Comparison of ENCODE assay signal across 22 cellular contexts in the genomic region with DNA sequence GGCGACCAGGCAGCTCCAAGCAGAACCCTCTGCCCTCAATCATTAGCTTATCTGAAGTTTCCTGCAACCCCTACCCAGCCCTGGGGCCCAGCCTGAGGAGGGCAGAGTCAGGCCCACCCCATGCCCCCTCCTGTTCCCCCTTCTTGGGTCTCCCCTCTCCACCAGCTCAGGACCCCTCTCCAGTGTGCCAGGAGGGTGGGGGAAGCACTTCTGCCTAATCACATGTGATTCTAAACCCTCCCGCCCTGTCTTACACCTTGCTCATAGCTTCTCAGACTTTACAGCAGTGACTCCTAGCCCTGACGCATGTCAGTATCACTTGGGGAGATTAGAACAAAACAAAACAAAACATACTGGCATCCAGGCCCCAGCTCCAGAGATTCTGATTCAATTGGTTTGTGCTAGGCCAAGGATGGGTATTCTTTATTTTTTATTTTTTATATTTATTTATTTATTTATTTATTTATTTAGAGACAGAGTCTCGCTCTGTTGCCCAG. TPM values are rescaled to one million over a fixed set of nuclear protein-coding genes. Genes with fewer than 3 reads are reported as not detected.
DNase-seq lines count a peak whose midpoint lies in the region; ATAC-seq and TF ChIP-seq lines count a peak whose summit lies in the region.
"Had no signal": no experiment of that assay in that cellular context is flagged by ENCODE, and none has a peak within 500 bp of the region (broad histone marks: within the 10 kb centered on the region; RNA-seq: fewer than 3 reads in every experiment).

No MANE protein-coding gene starts in this region.

- H3K79me1 ChIP-seq in IMR-90 (ENCODE audit: low read depth in 1 of 2, low read length in 2 of 2) = 0 out of 4 replicates have a peak, but pooled peaks cover 0 to 3% of the 10 kb centered on the region in 2 experiments

- no peaks in the 10 kb centered on the region for H4K20me1 ChIP-seq in IMR-90 (ENCODE audit: insufficient read depth, low read length)

- peak overlapping the region; percentile 44; the same call in 1 of the 3 replicates for H2BK15ac ChIP-seq in IMR-90 (ENCODE audit: low read depth, low read length)

- H3K27ac ChIP-seq in IMR-90 (ENCODE audit: insufficient read depth, low read length) = no peak overlapping the region
- no peak overlapping the region for H3K27ac ChIP-seq in psoas muscle
- H3K27ac ChIP-seq: upper lobe of right lung, WERI-Rb-1 had no signal

- TF ChIP-seq RAD21 in IMR-90 (IDR thresholded peaks at IDR 0.05; ENCODE audit: low read length) = no peak

- no peak overlapping the region for H2AFZ ChIP-seq in IMR-90 (replicated peaks; ENCODE audit: low read length, poor library complexity)

- TF ChIP-seq CTCF in IMR-90 (conservative IDR thresholded peaks at IDR 0.05; ENCODE audit: low read depth, low read length) = no peak
- TF ChIP-seq CTCF in epithelial cell of esophagus (IDR thresholded peaks at IDR 0.05; ENCODE audit: insufficient read depth, low read depth, low read length, missing control alignments) = no peak
- no peak for TF ChIP-seq CTCF in psoas muscle (IDR thresholded peaks at IDR 0.05)

- H3K4me2 ChIP-seq in IMR-90 (ENCODE audit: low read depth, low read length) = no peak overlapping the region

- no peak overlapping the region for H3K23ac ChIP-seq in IMR-90 (ENCODE audit: low read depth, low read length)

- H3K27me3 ChIP-seq in IMR-90 (ENCODE audit: control insufficient read depth, insufficient read depth, low read length) (no peaks in the 10 kb centered on the region), psoas muscle (ENCODE audit: insufficient read depth in 3 of 3, low read length in 2 of 3) (no peaks in the 10 kb centered on the region)
- H3K27me3 ChIP-seq: BE2C, upper lobe of right lung had no signal

- in situ Hi-C loops in IMR-90 (cut with MboI; ENCODE audit: low sequenced_read_pairs) = no loop called here

- peak overlapping the region; percentile 58 for H3K18ac ChIP-seq in IMR-90 (ENCODE audit: low read depth, low read length)

- TF ChIP-seq POLR2A in IMR-90 (IDR thresholded peaks at IDR 0.05; ENCODE audit: low read depth, low read length) = no peak

- H3K14ac ChIP-seq in IMR-90 (replicated peaks; ENCODE audit: low read depth, low read length) = no peak overlapping the region; the same call in 1 of the 2 replicates

- peak overlapping the region; percentile 68 for H3K4ac ChIP-seq in IMR-90 (ENCODE audit: low read depth, low read length)

- peak overlapping the region; percentile 81 for H2AK5ac ChIP-seq in IMR-90 (ENCODE audit: low read depth, low read length)

- no peak overlapping the region for H4K91ac ChIP-seq in IMR-90 (ENCODE audit: insufficient read depth, low read depth, low read length)

- no peak overlapping the region for H3K9ac ChIP-seq in IMR-90 (ENCODE audit: low read depth, low read length)

- no peak overlapping the region for H3K4me3 ChIP-seq in IMR-90 (ENCODE audit: insufficient read depth, low read depth, low read length)
- H3K4me3 ChIP-seq in epithelial cell of esophagus (ENCODE audit: low read length) = no peak overlapping the region
- H3K4me3 ChIP-seq in psoas muscle = no peak overlapping the region
- H3K4me3 ChIP-seq: GM12878, upper lobe of right lung had no signal

- no TSS peak for BruUV-seq in IMR-90 (replicated peaks; lab: Mats Ljungman, UMichigan)

- intact Hi-C loops in IMR-90 (cut with micrococcal nuclease) (no loop called here), posterior vena cava (cut with DNase I) (no loop called here), psoas muscle (cut with DNase I) (no loop called here)

- H3K36me3 ChIP-seq in IMR-90 (ENCODE audit: control insufficient read depth, insufficient read depth, low read length) (no peaks in the 10 kb centered on the region), psoas muscle (ENCODE audit: insufficient read depth in 1 of 2, low read depth in 1 of 2) (no peaks in the 10 kb centered on the region)
- H3K36me3 ChIP-seq: BE2C, upper lobe of right lung, WERI-Rb-1 had no signal

- dilution Hi-C loops in IMR-90 (cut with HindIII; ENCODE audit: low sequenced_read_pairs, unreplicated experiment) = no loop called here

- H2BK20ac ChIP-seq in IMR-90 (ENCODE audit: low read depth, low read length) = peak overlapping the region; percentile 33

- H4K8ac ChIP-seq in IMR-90 (ENCODE audit: low read depth in 2 of 2, low read length in 2 of 2) = peak overlapping the region in 1 of 2 experiments; percentile 46; a peak in 1 of 4 replicates

- no peak for ATAC-seq in IMR-90 (ENCODE audit: low read depth)
- no peak for ATAC-seq in psoas muscle
- ATAC-seq in HG03139 (IDR thresholded peaks at IDR 0.05; ENCODE audit: unreplicated experiment) = no peak
- ATAC-seq: GM12878; left ventricle myocardium superior; naive thymus-derived CD4-positive, alpha-beta T cell; upper lobe of right lung had no signal

- 100% methylated on average over 1 of the region's 4 CpGs; no CpG with 5 or more reads in 1 of the 2 experiments for WGBS in IMR-90 (ENCODE audit: extremely low coverage in 2 of 2, insufficient read length in 1 of 2), 2 experiments
- 93 to 99% (median 97%) methylated on average over 4 of the region's 4 CpGs for WGBS in psoas muscle, 3 donors

- H3K4me1 ChIP-seq in IMR-90 (ENCODE audit: control insufficient read depth, insufficient read depth, low read length) (peaks cover 25% of the 10 kb centered on the region), psoas muscle (no peaks in the 10 kb centered on the region)
- H3K4me1 ChIP-seq: BE2C had no signal

- H3K56ac ChIP-seq in IMR-90 (ENCODE audit: extremely low read depth, insufficient read depth, low read length) = no peak overlapping the region

- H2BK120ac ChIP-seq in IMR-90 (ENCODE audit: low read depth, low read length) = peak overlapping the region; percentile 79

- peak overlapping the region; percentile 15 for H2BK5ac ChIP-seq in IMR-90 (ENCODE audit: low read depth, low read length, poor library complexity, severe bottlenecking)

- peak overlapping the region; percentile 30 for H4K5ac ChIP-seq in IMR-90 (ENCODE audit: low read depth, low read length)

- H2AK9ac ChIP-seq in IMR-90 (replicated peaks; ENCODE audit: low read depth, low read length, poor library complexity) = no peak overlapping the region

- DNase-seq in IMR-90 = no peak
- peak; percentile 48 for DNase-seq in amniotic epithelial cell (ENCODE audit: low read depth)
- DNase-seq in epithelial cell of esophagus (ENCODE audit: low read depth) = peak; percentile 66
- peak; percentile 54 for DNase-seq in posterior vena cava (ENCODE audit: low spot score)
- DNase-seq in NCI-H2029 (lab: John Stamatoyannopoulos, UW) = no peak
- DNase-seq in NCI-H748 treated with DMSO at 0.1 percent for 48 hours (lab: John Stamatoyannopoulos, UW) = no peak
- no peak for DNase-seq in psoas muscle
- DNase-seq: activated CD4-positive, alpha-beta T cell treated with anti-CD3 and anti-CD28 coated beads, Interleukin-2, amount 10 ng/mL, durations not matched to agents 24 days and 14 days; activated T-cell treated with anti-CD3 and anti-CD28 coated beads, Interleukin-2, amount 50 U/mL, for 24 hours; BE2C; CD8-positive, alpha-beta memory T cell; dermis blood vessel endothelial cell; DMS 273 treated with DMSO at 0.1 percent for 48 hours; KG1; left ventricle myocardium superior; naive thymus-derived CD4-positive, alpha-beta T cell; NCI-H146; SHP77 treated with DMSO at 0.1 percent for 48 hours; upper lobe of right lung; WERI-Rb-1 had no signal

- H3K9me3 ChIP-seq in IMR-90 (ENCODE audit: control insufficient read depth, insufficient read depth, low read length) (no peaks in the 10 kb centered on the region), psoas muscle (no peaks in the 10 kb centered on the region)
- H3K9me3 ChIP-seq: BE2C, upper lobe of right lung had no signal

- POLR2A ChIA-PET in IMR-90 (lab: Charles Lee; ENCODE audit: unreplicated experiment) = no interaction called here

- H3K9me1 ChIP-seq in IMR-90 (ENCODE audit: insufficient read depth, low read length) = peaks cover 19% of the 10 kb centered on the region

- CTCF ChIA-PET in IMR-90 (lab: Yijun Ruan, JAX) = interaction anchor here (0.6 to 1.2 kb wide), 3 partner anchors 116 to 1442 kb away, joined by 3 to 7 read pairs (median 4); no protein-coding TSS in a partner anchor

TF ChIP-seq in IMR-90, 13 proteins besides CTCF, POLR2A, EP300 and RAD21:
- no peak for TF ChIP-seq MAZ (IDR thresholded peaks at IDR 0.05; ENCODE audit: borderline replicate concordance, low read depth, low read length)
- TF ChIP-seq CHD1 (IDR thresholded peaks at IDR 0.05; ENCODE audit: low read depth, low read length) = no peak
- no peak for TF ChIP-seq MAFK (IDR thresholded peaks at IDR 0.05; ENCODE audit: low read depth, low read length)
- TF ChIP-seq BHLHE40 (IDR thresholded peaks at IDR 0.05; ENCODE audit: low read depth, low read length) = no peak
- TF ChIP-seq SMC3 (IDR thresholded peaks at IDR 0.05; ENCODE audit: low read depth, low read length) = no peak
- TF ChIP-seq, protein P1, sequence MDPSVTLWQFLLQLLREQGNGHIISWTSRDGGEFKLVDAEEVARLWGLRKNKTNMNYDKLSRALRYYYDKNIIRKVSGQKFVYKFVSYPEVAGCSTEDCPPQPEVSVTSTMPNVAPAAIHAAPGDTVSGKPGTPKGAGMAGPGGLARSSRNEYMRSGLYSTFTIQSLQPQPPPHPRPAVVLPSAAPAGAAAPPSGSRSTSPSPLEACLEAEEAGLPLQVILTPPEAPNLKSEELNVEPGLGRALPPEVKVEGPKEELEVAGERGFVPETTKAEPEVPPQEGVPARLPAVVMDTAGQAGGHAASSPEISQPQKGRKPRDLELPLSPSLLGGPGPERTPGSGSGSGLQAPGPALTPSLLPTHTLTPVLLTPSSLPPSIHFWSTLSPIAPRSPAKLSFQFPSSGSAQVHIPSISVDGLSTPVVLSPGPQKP (IDR thresholded peaks at IDR 0.05; ENCODE audit: borderline replicate concordance, low read depth, low read length) = no peak
- TF ChIP-seq, protein P2, sequence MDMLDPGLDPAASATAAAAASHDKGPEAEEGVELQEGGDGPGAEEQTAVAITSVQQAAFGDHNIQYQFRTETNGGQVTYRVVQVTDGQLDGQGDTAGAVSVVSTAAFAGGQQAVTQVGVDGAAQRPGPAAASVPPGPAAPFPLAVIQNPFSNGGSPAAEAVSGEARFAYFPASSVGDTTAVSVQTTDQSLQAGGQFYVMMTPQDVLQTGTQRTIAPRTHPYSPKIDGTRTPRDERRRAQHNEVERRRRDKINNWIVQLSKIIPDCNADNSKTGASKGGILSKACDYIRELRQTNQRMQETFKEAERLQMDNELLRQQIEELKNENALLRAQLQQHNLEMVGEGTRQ (IDR thresholded peaks at IDR 0.05; ENCODE audit: low read depth, low read length) = no peak
- no peak for TF ChIP-seq CEBPB (IDR thresholded peaks at IDR 0.05; ENCODE audit: low read depth, low read length)

RNA-seq across cellular contexts. Expression of a gene that starts 42.5 kb away (rescaled TPM):
- total RNA-seq in IMR-90 (2012; rRNA removed) (19.7 and 26.9 TPM in 2 replicates), posterior vena cava (10 to 100 TPM; 28.1 to 31.3 TPM), psoas muscle (1 to 10 TPM; 2.5 to 9.0 (median 4.1) TPM)
- polyA plus RNA-seq in IMR-90 (2012; rRNA removed) (25.0 and 28.1 TPM in 2 replicates), psoas muscle (1 to 10 TPM; 1.6 to 3.3 (median 2.0) TPM)
- 10.0 and 11.4 TPM in 2 replicates for polyA plus RNA-seq in IMR-90 (2012; cell fraction: cytosol; rRNA removed)
- 23.8 and 56.1 TPM in 2 replicates for polyA plus RNA-seq in IMR-90 (2012; cell fraction: nucleus; rRNA removed; ENCODE audit: low replicate concordance)
- polyA plus RNA-seq: CD8-positive, alpha-beta memory T cell; naive thymus-derived CD4-positive, alpha-beta T cell had no signal

Comparison
In these comparisons a context has a peak if more than half of its experiments do, and no peak if none do; other contexts are left out.
1. DNase-seq: peak in amniotic epithelial cell (single experiment), epithelial cell of esophagus (single experiment) and posterior vena cava (single experiment); none in IMR-90 (single experiment), NCI-H2029 (single experiment), NCI-H748 treated with DMSO at 0.1 percent for 48 hours (single experiment) and psoas muscle (0 of 2).